ENCODE assay signal across 1 cellular context in genomic region chr16:70702624-70703023, GRCh38.
TF ChIP-seq lines count a peak whose summit lies in the region.

No MANE protein-coding gene starts in this region.

TF ChIP-seq in H1, 55 proteins besides CTCF, POLR2A, EP300 and RAD21:
- TF ChIP-seq EZH2 (IDR thresholded peaks at IDR 0.05; ENCODE audit: low read depth, low read length, severe bottlenecking) (no peak), GABPA (IDR thresholded peaks at IDR 0.05; ENCODE audit: borderline replicate concordance, insufficient read depth, low read length) (no peak), CTBP2 (IDR thresholded peaks at IDR 0.05; ENCODE audit: borderline replicate concordance, insufficient read depth, insufficient read length, low read length) (no peak), CHD2 (IDR thresholded peaks at IDR 0.05; ENCODE audit: low read length) (no peak), RBBP5 (IDR thresholded peaks at IDR 0.05; ENCODE audit: borderline replicate concordance, low read depth, low read length) (no peak), KDM5A (IDR thresholded peaks at IDR 0.05; ENCODE audit: low read length) (no peak), SUZ12 (IDR thresholded peaks at IDR 0.05; ENCODE audit: low read length) (no peak), TAF1 (IDR thresholded peaks at IDR 0.05; ENCODE audit: low read depth, low read length) (no peak), RXRA (IDR thresholded peaks at IDR 0.05; ENCODE audit: insufficient read depth, low read depth, low read length) (no peak), TEAD4 (IDR thresholded peaks at IDR 0.05; ENCODE audit: low read depth, low read length) (no peak), POLR2AphosphoS5 (IDR thresholded peaks at IDR 0.05; ENCODE audit: low read depth, low read length) (no peak), ASH2L (IDR thresholded peaks at IDR 0.05; ENCODE audit: low read length) (no peak), NRF1 (IDR thresholded peaks at IDR 0.05; ENCODE audit: low read depth, low read length) (no peak), SP4 (IDR thresholded peaks at IDR 0.05; ENCODE audit: low read length) (no peak), E2F6 (IDR thresholded peaks at IDR 0.05) (no peak), MAX (IDR thresholded peaks at IDR 0.05) (no peak), BCL11A (IDR thresholded peaks at IDR 0.05; ENCODE audit: low read depth in 2 of 2, low read length in 2 of 2) (no peak), KDM1A (IDR thresholded peaks at IDR 0.05; ENCODE audit: borderline replicate concordance, low read length) (no peak)
